In genomic region chr22:45259754-45260394, GRCh38 we compare ENCODE assay signal across 1 cellular context.
TF ChIP-seq lines count a peak whose summit lies in the region.

No MANE protein-coding gene starts in this region.

TF ChIP-seq in IMR-90, 13 proteins besides CTCF, POLR2A, EP300 and RAD21:
- TF ChIP-seq MAFK (IDR thresholded peaks at IDR 0.05; ENCODE audit: low read depth, low read length) (peak; percentile 62), CEBPB (IDR thresholded peaks at IDR 0.05; ENCODE audit: low read depth, low read length) (no peak)
